Comparison of ENCODE assay signal across 1 cellular context in the genomic region with DNA sequence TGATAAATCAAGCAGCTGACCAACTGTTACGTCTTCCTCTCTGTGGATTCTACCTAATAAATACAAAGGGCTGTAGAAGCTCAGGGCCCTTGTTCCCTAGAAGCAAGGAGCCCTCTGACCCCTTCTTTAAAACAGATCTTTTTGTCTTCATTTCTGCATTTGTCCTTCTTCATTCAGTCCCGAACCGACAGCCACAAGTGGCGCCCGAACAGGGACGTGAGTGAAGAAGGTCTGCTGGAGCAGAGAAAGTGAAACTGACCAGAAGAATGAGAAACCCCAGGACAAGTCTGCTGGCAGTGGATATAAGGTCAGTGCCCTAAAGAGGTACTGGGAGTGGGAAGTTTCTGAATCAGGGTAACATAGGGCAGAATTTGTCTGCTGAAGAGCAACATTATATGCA.
TF ChIP-seq lines count a peak whose summit lies in the region.

No MANE protein-coding gene starts in this region.

TF ChIP-seq in IMR-90, 13 proteins besides CTCF, POLR2A, EP300 and RAD21:
- no peak for TF ChIP-seq BHLHE40 (IDR thresholded peaks at IDR 0.05; ENCODE audit: low read depth, low read length)
- TF ChIP-seq, protein P1, sequence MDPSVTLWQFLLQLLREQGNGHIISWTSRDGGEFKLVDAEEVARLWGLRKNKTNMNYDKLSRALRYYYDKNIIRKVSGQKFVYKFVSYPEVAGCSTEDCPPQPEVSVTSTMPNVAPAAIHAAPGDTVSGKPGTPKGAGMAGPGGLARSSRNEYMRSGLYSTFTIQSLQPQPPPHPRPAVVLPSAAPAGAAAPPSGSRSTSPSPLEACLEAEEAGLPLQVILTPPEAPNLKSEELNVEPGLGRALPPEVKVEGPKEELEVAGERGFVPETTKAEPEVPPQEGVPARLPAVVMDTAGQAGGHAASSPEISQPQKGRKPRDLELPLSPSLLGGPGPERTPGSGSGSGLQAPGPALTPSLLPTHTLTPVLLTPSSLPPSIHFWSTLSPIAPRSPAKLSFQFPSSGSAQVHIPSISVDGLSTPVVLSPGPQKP (IDR thresholded peaks at IDR 0.05; ENCODE audit: borderline replicate concordance, low read depth, low read length) = no peak
- TF ChIP-seq MAZ (IDR thresholded peaks at IDR 0.05; ENCODE audit: borderline replicate concordance, low read depth, low read length) = no peak
- TF ChIP-seq CEBPB (IDR thresholded peaks at IDR 0.05; ENCODE audit: low read depth, low read length) = no peak
- no peak for TF ChIP-seq RCOR1 (IDR thresholded peaks at IDR 0.05; ENCODE audit: insufficient replicate concordance, low read length)
- no peak for TF ChIP-seq CHD1 (IDR thresholded peaks at IDR 0.05; ENCODE audit: low read depth, low read length)
- TF ChIP-seq RFX5 (IDR thresholded peaks at IDR 0.05; ENCODE audit: low read depth, low read length) = no peak
- TF ChIP-seq MXI1 (IDR thresholded peaks at IDR 0.05; ENCODE audit: borderline replicate concordance, low read depth, low read length) = no peak
- no peak for TF ChIP-seq SMC3 (IDR thresholded peaks at IDR 0.05; ENCODE audit: low read depth, low read length)
- no peak for TF ChIP-seq MAFK (IDR thresholded peaks at IDR 0.05; ENCODE audit: low read depth, low read length)
- TF ChIP-seq NFE2L2 (IDR thresholded peaks at IDR 0.05; ENCODE audit: low read depth, low read length) = no peak
- no peak for TF ChIP-seq FOS (IDR thresholded peaks at IDR 0.05; ENCODE audit: low read depth, low read length)
- TF ChIP-seq, protein P2, sequence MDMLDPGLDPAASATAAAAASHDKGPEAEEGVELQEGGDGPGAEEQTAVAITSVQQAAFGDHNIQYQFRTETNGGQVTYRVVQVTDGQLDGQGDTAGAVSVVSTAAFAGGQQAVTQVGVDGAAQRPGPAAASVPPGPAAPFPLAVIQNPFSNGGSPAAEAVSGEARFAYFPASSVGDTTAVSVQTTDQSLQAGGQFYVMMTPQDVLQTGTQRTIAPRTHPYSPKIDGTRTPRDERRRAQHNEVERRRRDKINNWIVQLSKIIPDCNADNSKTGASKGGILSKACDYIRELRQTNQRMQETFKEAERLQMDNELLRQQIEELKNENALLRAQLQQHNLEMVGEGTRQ (IDR thresholded peaks at IDR 0.05; ENCODE audit: low read depth, low read length) = no peak
